ENCODE assay signal across 2 cellular contexts in genomic region chr7:157834501-157835143, GRCh38.
TF ChIP-seq lines count a peak whose summit lies in the region.

No MANE protein-coding gene starts in this region.

TF ChIP-seq in K562, 482 proteins besides CTCF, POLR2A, EP300 and RAD21 (continued from another document):
- TF ChIP-seq, protein P1, sequence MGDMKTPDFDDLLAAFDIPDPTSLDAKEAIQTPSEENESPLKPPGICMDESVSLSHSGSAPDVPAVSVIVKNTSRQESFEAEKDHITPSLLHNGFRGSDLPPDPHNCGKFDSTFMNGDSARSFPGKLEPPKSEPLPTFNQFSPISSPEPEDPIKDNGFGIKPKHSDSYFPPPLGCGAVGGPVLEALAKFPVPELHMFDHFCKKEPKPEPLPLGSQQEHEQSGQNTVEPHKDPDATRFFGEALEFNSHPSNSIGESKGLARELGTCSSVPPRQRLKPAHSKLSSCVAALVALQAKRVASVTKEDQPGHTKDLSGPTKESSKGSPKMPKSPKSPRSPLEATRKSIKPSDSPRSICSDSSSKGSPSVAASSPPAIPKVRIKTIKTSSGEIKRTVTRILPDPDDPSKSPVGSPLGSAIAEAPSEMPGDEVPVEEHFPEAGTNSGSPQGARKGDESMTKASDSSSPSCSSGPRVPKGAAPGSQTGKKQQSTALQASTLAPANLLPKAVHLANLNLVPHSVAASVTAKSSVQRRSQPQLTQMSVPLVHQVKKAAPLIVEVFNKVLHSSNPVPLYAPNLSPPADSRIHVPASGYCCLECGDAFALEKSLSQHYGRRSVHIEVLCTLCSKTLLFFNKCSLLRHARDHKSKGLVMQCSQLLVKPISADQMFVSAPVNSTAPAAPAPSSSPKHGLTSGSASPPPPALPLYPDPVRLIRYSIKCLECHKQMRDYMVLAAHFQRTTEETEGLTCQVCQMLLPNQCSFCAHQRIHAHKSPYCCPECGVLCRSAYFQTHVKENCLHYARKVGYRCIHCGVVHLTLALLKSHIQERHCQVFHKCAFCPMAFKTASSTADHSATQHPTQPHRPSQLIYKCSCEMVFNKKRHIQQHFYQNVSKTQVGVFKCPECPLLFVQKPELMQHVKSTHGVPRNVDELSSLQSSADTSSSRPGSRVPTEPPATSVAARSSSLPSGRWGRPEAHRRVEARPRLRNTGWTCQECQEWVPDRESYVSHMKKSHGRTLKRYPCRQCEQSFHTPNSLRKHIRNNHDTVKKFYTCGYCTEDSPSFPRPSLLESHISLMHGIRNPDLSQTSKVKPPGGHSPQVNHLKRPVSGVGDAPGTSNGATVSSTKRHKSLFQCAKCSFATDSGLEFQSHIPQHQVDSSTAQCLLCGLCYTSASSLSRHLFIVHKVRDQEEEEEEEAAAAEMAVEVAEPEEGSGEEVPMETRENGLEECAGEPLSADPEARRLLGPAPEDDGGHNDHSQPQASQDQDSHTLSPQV (IDR thresholded peaks at IDR 0.05) = no peak
- TF ChIP-seq KLF16 (IDR thresholded peaks at IDR 0.05) (no peak), PURB (CRISPR knock-in tag; IDR thresholded peaks at IDR 0.05; ENCODE audit: low read depth) (no peak), ZNF764 (CRISPR knock-in tag; IDR thresholded peaks at IDR 0.05; ENCODE audit: low read depth) (no peak), UBTF (IDR thresholded peaks at IDR 0.05; ENCODE audit: borderline replicate concordance in 1 of 2, low read depth in 2 of 2, low read length in 2 of 2) (no peak), BRF1 (IDR thresholded peaks at IDR 0.05; ENCODE audit: borderline replicate concordance, extremely low read depth, insufficient read length) (no peak), SIX5 (IDR thresholded peaks at IDR 0.05; ENCODE audit: borderline replicate concordance in 1 of 2, insufficient read depth in 1 of 2, low read depth in 1 of 2, low read length in 2 of 2) (no peak), ZKSCAN8 (CRISPR knock-in tag; IDR thresholded peaks at IDR 0.05) (no peak), ATF4 (CRISPR knock-in tag; IDR thresholded peaks at IDR 0.05) (no peak), VEZF1 (CRISPR knock-in tag; IDR thresholded peaks at IDR 0.05) (no peak), TBL1XR1 (IDR thresholded peaks at IDR 0.05; ENCODE audit: low read length in 2 of 2) (no peak), ZKSCAN3 (CRISPR knock-in tag; IDR thresholded peaks at IDR 0.05) (no peak), NEUROD1 (IDR thresholded peaks at IDR 0.05; ENCODE audit: borderline replicate concordance, low read depth, low read length, partially characterized antibody) (no peak), NR2C1 (IDR thresholded peaks at IDR 0.05) (no peak), NR2C1 (tag; IDR thresholded peaks at IDR 0.05) (no peak)
- TF ChIP-seq, protein P2, sequence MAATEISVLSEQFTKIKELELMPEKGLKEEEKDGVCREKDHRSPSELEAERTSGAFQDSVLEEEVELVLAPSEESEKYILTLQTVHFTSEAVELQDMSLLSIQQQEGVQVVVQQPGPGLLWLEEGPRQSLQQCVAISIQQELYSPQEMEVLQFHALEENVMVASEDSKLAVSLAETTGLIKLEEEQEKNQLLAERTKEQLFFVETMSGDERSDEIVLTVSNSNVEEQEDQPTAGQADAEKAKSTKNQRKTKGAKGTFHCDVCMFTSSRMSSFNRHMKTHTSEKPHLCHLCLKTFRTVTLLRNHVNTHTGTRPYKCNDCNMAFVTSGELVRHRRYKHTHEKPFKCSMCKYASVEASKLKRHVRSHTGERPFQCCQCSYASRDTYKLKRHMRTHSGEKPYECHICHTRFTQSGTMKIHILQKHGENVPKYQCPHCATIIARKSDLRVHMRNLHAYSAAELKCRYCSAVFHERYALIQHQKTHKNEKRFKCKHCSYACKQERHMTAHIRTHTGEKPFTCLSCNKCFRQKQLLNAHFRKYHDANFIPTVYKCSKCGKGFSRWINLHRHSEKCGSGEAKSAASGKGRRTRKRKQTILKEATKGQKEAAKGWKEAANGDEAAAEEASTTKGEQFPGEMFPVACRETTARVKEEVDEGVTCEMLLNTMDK (IDR thresholded peaks at IDR 0.05; ENCODE audit: borderline replicate concordance, insufficient read depth, low read depth, low read length, poor library complexity, severe bottlenecking) = no peak

TF ChIP-seq in HepG2, 621 proteins besides CTCF, POLR2A, EP300 and RAD21 (continued from another document):
- TF ChIP-seq ZNF318 (CRISPR knock-in tag; IDR thresholded peaks at IDR 0.05) (no peak), ZFP36L2 (CRISPR knock-in tag; IDR thresholded peaks at IDR 0.05) (no peak), ZNF513 (CRISPR knock-in tag; conservative IDR thresholded peaks at IDR 0.05) (no peak), PHF8 (CRISPR knock-in tag; IDR thresholded peaks at IDR 0.05) (no peak), CBFB (CRISPR knock-in tag; IDR thresholded peaks at IDR 0.05) (no peak), THYN1 (CRISPR knock-in tag; IDR thresholded peaks at IDR 0.05; ENCODE audit: borderline replicate concordance, low read depth) (no peak)
- TF ChIP-seq, protein P3, sequence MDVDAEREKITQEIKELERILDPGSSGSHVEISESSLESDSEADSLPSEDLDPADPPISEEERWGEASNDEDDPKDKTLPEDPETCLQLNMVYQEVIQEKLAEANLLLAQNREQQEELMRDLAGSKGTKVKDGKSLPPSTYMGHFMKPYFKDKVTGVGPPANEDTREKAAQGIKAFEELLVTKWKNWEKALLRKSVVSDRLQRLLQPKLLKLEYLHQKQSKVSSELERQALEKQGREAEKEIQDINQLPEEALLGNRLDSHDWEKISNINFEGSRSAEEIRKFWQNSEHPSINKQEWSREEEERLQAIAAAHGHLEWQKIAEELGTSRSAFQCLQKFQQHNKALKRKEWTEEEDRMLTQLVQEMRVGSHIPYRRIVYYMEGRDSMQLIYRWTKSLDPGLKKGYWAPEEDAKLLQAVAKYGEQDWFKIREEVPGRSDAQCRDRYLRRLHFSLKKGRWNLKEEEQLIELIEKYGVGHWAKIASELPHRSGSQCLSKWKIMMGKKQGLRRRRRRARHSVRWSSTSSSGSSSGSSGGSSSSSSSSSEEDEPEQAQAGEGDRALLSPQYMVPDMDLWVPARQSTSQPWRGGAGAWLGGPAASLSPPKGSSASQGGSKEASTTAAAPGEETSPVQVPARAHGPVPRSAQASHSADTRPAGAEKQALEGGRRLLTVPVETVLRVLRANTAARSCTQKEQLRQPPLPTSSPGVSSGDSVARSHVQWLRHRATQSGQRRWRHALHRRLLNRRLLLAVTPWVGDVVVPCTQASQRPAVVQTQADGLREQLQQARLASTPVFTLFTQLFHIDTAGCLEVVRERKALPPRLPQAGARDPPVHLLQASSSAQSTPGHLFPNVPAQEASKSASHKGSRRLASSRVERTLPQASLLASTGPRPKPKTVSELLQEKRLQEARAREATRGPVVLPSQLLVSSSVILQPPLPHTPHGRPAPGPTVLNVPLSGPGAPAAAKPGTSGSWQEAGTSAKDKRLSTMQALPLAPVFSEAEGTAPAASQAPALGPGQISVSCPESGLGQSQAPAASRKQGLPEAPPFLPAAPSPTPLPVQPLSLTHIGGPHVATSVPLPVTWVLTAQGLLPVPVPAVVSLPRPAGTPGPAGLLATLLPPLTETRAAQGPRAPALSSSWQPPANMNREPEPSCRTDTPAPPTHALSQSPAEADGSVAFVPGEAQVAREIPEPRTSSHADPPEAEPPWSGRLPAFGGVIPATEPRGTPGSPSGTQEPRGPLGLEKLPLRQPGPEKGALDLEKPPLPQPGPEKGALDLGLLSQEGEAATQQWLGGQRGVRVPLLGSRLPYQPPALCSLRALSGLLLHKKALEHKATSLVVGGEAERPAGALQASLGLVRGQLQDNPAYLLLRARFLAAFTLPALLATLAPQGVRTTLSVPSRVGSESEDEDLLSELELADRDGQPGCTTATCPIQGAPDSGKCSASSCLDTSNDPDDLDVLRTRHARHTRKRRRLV (CRISPR knock-in tag; IDR thresholded peaks at IDR 0.05) = no peak
TF ChIP-seq in HepG2: peak in this region for 0.
